ENCODE assay signal across 13 cellular contexts in genomic region chr3:137163241-137163916, GRCh38.
A peak's percentile ranks its signal among the peaks of the same experiment; 100 is the strongest.
DNase-seq lines count a peak whose midpoint lies in the region; FAIRE-seq and TF ChIP-seq lines count a peak whose summit lies in the region.
"Had no signal": no experiment of that assay in that cellular context is flagged by ENCODE, and none has a peak within 500 bp of the region (broad histone marks: within the 10 kb centered on the region; RNA-seq: fewer than 3 reads in every experiment).

No MANE protein-coding gene starts in this region.

- H3K36me3 ChIP-seq in astrocyte (ENCODE audit: insufficient read depth, low read length) (no peaks in the 10 kb centered on the region), tibial artery (no peaks in the 10 kb centered on the region)
- H3K36me3 ChIP-seq: MG63 had no signal

- H3K27me3 ChIP-seq in astrocyte (ENCODE audit: insufficient read depth, low read length): no peaks in the 10 kb centered on the region
- H3K27me3 ChIP-seq in tibial artery: no peaks in the 10 kb centered on the region
- H3K27me3 ChIP-seq: MG63 had no signal

- H3K79me2 ChIP-seq in astrocyte (ENCODE audit: insufficient read depth, low read length): no peaks in the 10 kb centered on the region

- H3K4me3 ChIP-seq in astrocyte (ENCODE audit: insufficient read depth, low read depth, low read length): no peak overlapping the region
- H3K4me3 ChIP-seq in tibial artery: peak overlapping the region in 1 of 2 donors; percentile 24
- H3K4me3 ChIP-seq: MG63 had no signal

- H2AFZ ChIP-seq in astrocyte (ENCODE audit: low read depth, low read length): no peak overlapping the region

- no peaks in the 10 kb centered on the region for H4K20me1 ChIP-seq in astrocyte (ENCODE audit: insufficient read depth, low read length)

- H3K4me1 ChIP-seq in astrocyte (ENCODE audit: insufficient read depth, low read length) (no peaks in the 10 kb centered on the region), tibial artery (peaks cover 0 to 20% (median 5%) of the 10 kb centered on the region in 4 donors)

- no peaks in the 10 kb centered on the region for H3K9me3 Mint-ChIP-seq in astrocyte (ENCODE audit: unreplicated experiment)
- H3K9me3 Mint-ChIP-seq: activated naive CD4-positive, alpha-beta T cell treated with anti-CD3 and anti-CD28 coated beads for 36 hours had no signal

- H3K9ac ChIP-seq in astrocyte (ENCODE audit: low read length): no peak overlapping the region

- FAIRE-seq in astrocyte (lab: Jason Lieb, UNC): no peak
- FAIRE-seq: A204.1 had no signal

- H3K9me3 ChIP-seq in astrocyte (ENCODE audit: insufficient read depth, low read depth, low read length): no peaks in the 10 kb centered on the region
- H3K9me3 ChIP-seq in tibial artery: no peaks in the 10 kb centered on the region
- H3K9me3 ChIP-seq: MG63 had no signal

- DNase-seq in NCI-H146 (lab: John Stamatoyannopoulos, UW): peak; percentile 4
- no peak for DNase-seq in NCI-H146 treated with DMSO at 0.1 percent for 48 hours (lab: John Stamatoyannopoulos, UW; ENCODE audit: unreplicated experiment)
- no peak for DNase-seq in astrocyte (ENCODE audit: low read depth)
- peak; percentile 11 for DNase-seq in medulla oblongata (ENCODE audit: extremely low spot score)
- DNase-seq in tibial artery: no peak
- no peak for DNase-seq in HK-2 (ENCODE audit: unreplicated experiment)
- DNase-seq in activated effector memory CD4-positive, alpha-beta T cell treated with Interleukin-2 at 50 U/mL for 16 hours: no peak
- DNase-seq in RPMI8226: no peak
- DNase-seq: activated CD4-positive, alpha-beta T cell treated with anti-CD3 and anti-CD28 coated beads for 48 hours; activated naive CD4-positive, alpha-beta T cell treated with anti-CD3 and anti-CD28 coated beads for 36 hours; DND-41; MG63 had no signal

- H3K4me2 ChIP-seq in astrocyte (ENCODE audit: low read length): no peak overlapping the region

- intact Hi-C loops in tibial artery (cut with DNase I; ENCODE audit: low total_unique reads): no loop called here

- H3K36me3 Mint-ChIP-seq in astrocyte (ENCODE audit: low read depth, unreplicated experiment): no peaks in the 10 kb centered on the region

- no peak overlapping the region for H3K4me3 Mint-ChIP-seq in astrocyte (ENCODE audit: unreplicated experiment)
- H3K4me3 Mint-ChIP-seq: activated naive CD4-positive, alpha-beta T cell treated with anti-CD3 and anti-CD28 coated beads for 36 hours had no signal

- H3K27ac ChIP-seq in astrocyte (ENCODE audit: low read depth, low read length): no peak overlapping the region
- peak overlapping the region; percentile 21 to 45 for H3K27ac ChIP-seq in tibial artery

- TF ChIP-seq CTCF in astrocyte (IDR thresholded peaks at IDR 0.05; ENCODE audit: insufficient read depth, low read depth, low read length) (no peak), tibial artery (IDR thresholded peaks at IDR 0.05) (no peak)

- peak overlapping the region; percentile 69 for H3K27ac Mint-ChIP-seq in astrocyte (ENCODE audit: unreplicated experiment)
- H3K27ac Mint-ChIP-seq: activated naive CD4-positive, alpha-beta T cell treated with anti-CD3 and anti-CD28 coated beads for 36 hours had no signal

- peaks cover 24% of the 10 kb centered on the region for H3K4me1 Mint-ChIP-seq in astrocyte (ENCODE audit: low read depth, unreplicated experiment)

- H3K27me3 Mint-ChIP-seq in astrocyte (ENCODE audit: low read depth, unreplicated experiment): no peaks in the 10 kb centered on the region

Comparison
In these comparisons a context has a peak if more than half of its experiments do, and no peak if none do; other contexts are left out.
1. DNase-seq: peak in NCI-H146 (single experiment) and medulla oblongata (single experiment); none in NCI-H146 treated with DMSO at 0.1 percent for 48 hours (single experiment), astrocyte (single experiment), tibial artery (0 of 2), HK-2 (single experiment), activated effector memory CD4-positive, alpha-beta T cell treated with Interleukin-2 at 50 U/mL for 16 hours (single experiment) and RPMI8226 (single experiment).